ENCODE assay signal across 33 cellular contexts in genomic region chr1:231165371-231165770, GRCh38. TPM values are rescaled to one million over a fixed set of nuclear protein-coding genes. Genes with fewer than 3 reads are reported as not detected.
DNase-seq lines count a peak whose midpoint lies in the region; ATAC-seq and TF ChIP-seq lines count a peak whose summit lies in the region.
"Had no signal": no experiment of that assay in that cellular context is flagged by ENCODE, and none has a peak within 500 bp of the region (broad histone marks: within the 10 kb centered on the region; RNA-seq: fewer than 3 reads in every experiment).

No MANE protein-coding gene starts in this region.

- H3K36me3 ChIP-seq in neural cell (ENCODE audit: insufficient read depth, low read length) (no peaks in the 10 kb centered on the region), smooth muscle cell (ENCODE audit: low read depth) (no peaks in the 10 kb centered on the region)
- H3K36me3 ChIP-seq: HAP-1, uterus had no signal

- intact Hi-C loops in activated T-helper 1 cell treated with anti-CD3 and anti-CD28 coated beads, Interleukin-12 subunit alpha, Interleukin-12 subunit beta, Interleukin-2, Interleukin-4 antibody, amounts not matched to agents 30 ng/mL and 10 ng/mL and 1 ng/mL, durations not matched to agents 14 hours and 24 hours and 36 hours (cut with micrococcal nuclease), result loop anchor here (10.0 kb wide), 1 partner anchor 741 kb away; the partner anchor contains the start of gene PGBD5

- no peak overlapping the region for H2AFZ ChIP-seq in neural cell (ENCODE audit: low read depth, low read length)
- no peak overlapping the region for H2AFZ ChIP-seq in smooth muscle cell (ENCODE audit: low read depth)
- H2AFZ ChIP-seq: PC-9 had no signal

- no peak overlapping the region for H3K27ac Mint-ChIP-seq in activated T-helper 1 cell treated with anti-CD3 and anti-CD28 coated beads, Interleukin-12 subunit alpha, Interleukin-12 subunit beta, Interleukin-2, Interleukin-4 antibody, amounts not matched to agents 30 ng/mL and 10 ng/mL and 1 ng/mL, durations not matched to agents 14 hours and 24 hours and 36 hours
- H3K27ac Mint-ChIP-seq: activated naive CD4-positive, alpha-beta T cell treated with anti-CD3 and anti-CD28 coated beads, Interleukin-2, amount 10 ng/mL, durations not matched to agents 7 days and 5 days; activated T-cell treated with anti-CD3 and anti-CD28 coated beads, Interleukin-2, amount 50 U/mL, for 72 hours; natural killer cell; progenitor cell of endocrine pancreas; stimulated activated memory B cell treated with anti-CD40 and anti-IgM and Interleukin-4, amounts not matched to agents 10 μg/mL and 1 μg/mL and 100 μg/mL, for 72 hours had no signal

- TF ChIP-seq EP300 in neural cell (conservative IDR thresholded peaks at IDR 0.05; ENCODE audit: poor library complexity, severe bottlenecking), result no peak

- H3K27ac ChIP-seq in neural cell (ENCODE audit: low read length) (no peak overlapping the region), smooth muscle cell (ENCODE audit: low read depth) (no peak overlapping the region)
- H3K27ac ChIP-seq: C4-2B, PC-9, skin epidermis, uterus had no signal

- H3K4me2 ChIP-seq in neural cell (ENCODE audit: low read length), result peak overlapping the region; percentile 38
- H3K4me2 ChIP-seq in smooth muscle cell, result no peak overlapping the region
- H3K4me2 ChIP-seq: PC-9 had no signal

- H3K4me1 Mint-ChIP-seq in activated T-helper 1 cell treated with anti-CD3 and anti-CD28 coated beads, Interleukin-12 subunit alpha, Interleukin-12 subunit beta, Interleukin-2, Interleukin-4 antibody, amounts not matched to agents 30 ng/mL and 10 ng/mL and 1 ng/mL, durations not matched to agents 14 hours and 24 hours and 36 hours (ENCODE audit: low read depth), result no peaks in the 10 kb centered on the region
- H3K4me1 Mint-ChIP-seq: natural killer cell; stimulated activated memory B cell treated with anti-CD40 and anti-IgM and Interleukin-4, amounts not matched to agents 10 μg/mL and 1 μg/mL and 100 μg/mL, for 72 hours had no signal

- peak overlapping the region; percentile 96 for H3K4me3 ChIP-seq in neural cell (ENCODE audit: low read length)
- H3K4me3 ChIP-seq in smooth muscle cell, result no peak overlapping the region
- H3K4me3 ChIP-seq: HAP-1, PC-9, skin epidermis, uterus had no signal

- H3K27me3 ChIP-seq in neural cell (ENCODE audit: insufficient read depth, low read depth, low read length) (peaks cover 6% of the 10 kb centered on the region), smooth muscle cell (ENCODE audit: low read depth) (peaks cover 67% of the 10 kb centered on the region)

- DNase-seq in EL (peak; percentile 54), OCI-M1 (lab: John Stamatoyannopoulos, UW) (peak; percentile 29), dedifferentiated amniotic fluid mesenchymal stem cell (ENCODE audit: extremely low spot score) (peak; percentile 58), smooth muscle cell (lab: John Stamatoyannopoulos, UW; ENCODE audit: unreplicated experiment) (no peak), glomerular visceral epithelial cell (ENCODE audit: extremely low spot score) (no peak)
- DNase-seq in activated T-helper 1 cell treated with anti-CD3 and anti-CD28 coated beads, Interleukin-12 subunit alpha, Interleukin-12 subunit beta, Interleukin-2, Interleukin-4 antibody, amounts not matched to agents 30 ng/mL and 10 ng/mL and 1 ng/mL, durations not matched to agents 14 hours and 24 hours and 36 hours (ENCODE audit: low spot score), result no peak
- DNase-seq: activated naive CD4-positive, alpha-beta T cell treated with anti-CD3 and anti-CD28 coated beads, Interleukin-2, amount 10 ng/mL, durations not matched to agents 7 days and 5 days; activated T-cell treated with anti-CD3 and anti-CD28 coated beads, Interleukin-2, amount 50 U/mL, for 72 hours; anterior cingulate cortex; Calu3; cerebellar nuclear complex; effector memory CD4-positive, alpha-beta T cell; glutamatergic neuron; KBM-7; left ventricle myocardium superior; midbrain; MV-4-11; natural killer cell; NCI-H187; NCI-H2227 treated with DMSO at 0.1 percent for 48 hours; NCI-H774; PC-9; SIG-M5; stimulated activated CD4-positive, alpha-beta T cell treated with anti-CD3 and anti-CD28 coated beads, Interleukin-2, amount 100 ng/mL, for 24 hours; uterus had no signal

- H3F3A ChIP-seq in neural cell (ENCODE audit: insufficient read depth, low read length, poor library complexity, severe bottlenecking) (no peaks in the 10 kb centered on the region), smooth muscle cell (ENCODE audit: low read depth) (no peaks in the 10 kb centered on the region)

- H3K9me3 Mint-ChIP-seq in activated T-helper 1 cell treated with anti-CD3 and anti-CD28 coated beads, Interleukin-12 subunit alpha, Interleukin-12 subunit beta, Interleukin-2, Interleukin-4 antibody, amounts not matched to agents 30 ng/mL and 10 ng/mL and 1 ng/mL, durations not matched to agents 14 hours and 24 hours and 36 hours, result no peaks in the 10 kb centered on the region
- H3K9me3 Mint-ChIP-seq: activated naive CD4-positive, alpha-beta T cell treated with anti-CD3 and anti-CD28 coated beads, Interleukin-2, amount 10 ng/mL, durations not matched to agents 7 days and 5 days; activated T-cell treated with anti-CD3 and anti-CD28 coated beads, Interleukin-2, amount 50 U/mL, for 72 hours; natural killer cell; stimulated activated memory B cell treated with anti-CD40 and anti-IgM and Interleukin-4, amounts not matched to agents 10 μg/mL and 1 μg/mL and 100 μg/mL, for 72 hours had no signal

- no peaks in the 10 kb centered on the region for H3K36me3 Mint-ChIP-seq in activated T-helper 1 cell treated with anti-CD3 and anti-CD28 coated beads, Interleukin-12 subunit alpha, Interleukin-12 subunit beta, Interleukin-2, Interleukin-4 antibody, amounts not matched to agents 30 ng/mL and 10 ng/mL and 1 ng/mL, durations not matched to agents 14 hours and 24 hours and 36 hours (ENCODE audit: low read depth)
- H3K36me3 Mint-ChIP-seq: activated naive CD4-positive, alpha-beta T cell treated with anti-CD3 and anti-CD28 coated beads, Interleukin-2, amount 10 ng/mL, durations not matched to agents 7 days and 5 days; natural killer cell; stimulated activated memory B cell treated with anti-CD40 and anti-IgM and Interleukin-4, amounts not matched to agents 10 μg/mL and 1 μg/mL and 100 μg/mL, for 72 hours had no signal

- H3K4me3 Mint-ChIP-seq in activated T-helper 1 cell treated with anti-CD3 and anti-CD28 coated beads, Interleukin-12 subunit alpha, Interleukin-12 subunit beta, Interleukin-2, Interleukin-4 antibody, amounts not matched to agents 30 ng/mL and 10 ng/mL and 1 ng/mL, durations not matched to agents 14 hours and 24 hours and 36 hours, result no peak overlapping the region
- H3K4me3 Mint-ChIP-seq: activated naive CD4-positive, alpha-beta T cell treated with anti-CD3 and anti-CD28 coated beads, Interleukin-2, amount 10 ng/mL, durations not matched to agents 7 days and 5 days; activated T-cell treated with anti-CD3 and anti-CD28 coated beads, Interleukin-2, amount 50 U/mL, for 72 hours; natural killer cell; stimulated activated memory B cell treated with anti-CD40 and anti-IgM and Interleukin-4, amounts not matched to agents 10 μg/mL and 1 μg/mL and 100 μg/mL, for 72 hours had no signal

- H3K9ac ChIP-seq in neural cell (ENCODE audit: low read length) (no peak overlapping the region), smooth muscle cell (ENCODE audit: low read depth) (no peak overlapping the region)

- H4K20me1 ChIP-seq in neural cell (ENCODE audit: insufficient read depth), result no peaks in the 10 kb centered on the region
- H4K20me1 ChIP-seq in smooth muscle cell (ENCODE audit: low read depth), result no peaks in the 10 kb centered on the region

- ATAC-seq in GM18519 (IDR thresholded peaks at IDR 0.05; ENCODE audit: low FRiP score, unreplicated experiment), result no peak
- ATAC-seq: activated T-cell treated with anti-CD3 and anti-CD28 coated beads, Interleukin-2, amount 50 U/mL, for 72 hours; esophagus mucosa; left ventricle myocardium superior; natural killer cell; stimulated activated memory B cell treated with anti-CD40 and anti-IgM and Interleukin-4, amounts not matched to agents 10 μg/mL and 1 μg/mL and 100 μg/mL, for 72 hours had no signal

- H3K27me3 Mint-ChIP-seq in activated T-helper 1 cell treated with anti-CD3 and anti-CD28 coated beads, Interleukin-12 subunit alpha, Interleukin-12 subunit beta, Interleukin-2, Interleukin-4 antibody, amounts not matched to agents 30 ng/mL and 10 ng/mL and 1 ng/mL, durations not matched to agents 14 hours and 24 hours and 36 hours (ENCODE audit: insufficient read depth), result peaks cover 46% of the 10 kb centered on the region

- H3K9me3 ChIP-seq in neural cell (ENCODE audit: low read length) (no peaks in the 10 kb centered on the region), smooth muscle cell (replicated peaks; ENCODE audit: low read depth) (no peaks in the 10 kb centered on the region)
- H3K9me3 ChIP-seq: HAP-1, uterus had no signal

- 95% methylated on average over 1 of the region's 1 CpG for WGBS in smooth muscle cell (ENCODE audit: low lambda C conversion rate)

- H3K4me1 ChIP-seq in smooth muscle cell (ENCODE audit: low read depth), result peaks cover 18% of the 10 kb centered on the region
- H3K4me1 ChIP-seq: HAP-1 had no signal

- H3K9me2 ChIP-seq in neural cell (ENCODE audit: insufficient read depth, low read length), result no peaks in the 10 kb centered on the region

- TF ChIP-seq CTCF in neural cell (IDR thresholded peaks at IDR 0.05; ENCODE audit: poor library complexity, severe bottlenecking) (no peak), smooth muscle cell (IDR thresholded peaks at IDR 0.05; ENCODE audit: borderline replicate concordance, insufficient read depth, poor library complexity, severe bottlenecking) (no peak)

- TF ChIP-seq RAD21 in neural cell (conservative IDR thresholded peaks at IDR 0.05), result no peak

- H3K79me2 ChIP-seq in neural cell (replicated peaks; ENCODE audit: insufficient read depth, low read length) (peaks cover 35% of the 10 kb centered on the region), smooth muscle cell (ENCODE audit: low read depth) (no peaks in the 10 kb centered on the region)

TF ChIP-seq in neural cell, 6 proteins besides CTCF, POLR2A, EP300 and RAD21 (continues in another document):
- TF ChIP-seq EZH2 (IDR thresholded peaks at IDR 0.05; ENCODE audit: borderline replicate concordance, insufficient read depth, low read length, poor library complexity, severe bottlenecking), result no peak
- TF ChIP-seq SMC3 (conservative IDR thresholded peaks at IDR 0.05; ENCODE audit: poor library complexity), result no peak
- no peak for TF ChIP-seq POLR2AphosphoS5 (IDR thresholded peaks at IDR 0.05)

RNA-seq across cellular contexts. Expression of gene TRIM67, which starts 3.5 kb away (rescaled TPM):
- polyA plus RNA-seq in neural cell (8.0 and 8.2 TPM in 2 replicates), smooth muscle cell (0.13 and 0.25 TPM in 2 replicates)
- 21.2 and 27.7 TPM in 2 replicates for polyA minus RNA-seq in neural cell
- not detected in 2 replicates for total RNA-seq in activated T-helper 1 cell treated with anti-CD3 and anti-CD28 coated beads, Interleukin-12 subunit alpha, Interleukin-12 subunit beta, Interleukin-2, Interleukin-4 antibody, amounts not matched to agents 30 ng/mL and 10 ng/mL and 1 ng/mL, durations not matched to agents 14 hours and 24 hours and 36 hours
- total RNA-seq in smooth muscle cell, result 0.04 TPM in 1 of 2 replicates, not detected in the other
- total RNA-seq: esophagus mucosa, left ventricle myocardium superior, natural killer cell, PC-9 had no signal

Comparison
In these comparisons a context has a peak if more than half of its experiments do, and no peak if none do; other contexts are left out.
1. DNase-seq: peak in EL (single experiment), OCI-M1 (single experiment) and dedifferentiated amniotic fluid mesenchymal stem cell (single experiment); none in activated T-helper 1 cell treated with anti-CD3 and anti-CD28 coated beads, Interleukin-12 subunit alpha, Interleukin-12 subunit beta, Interleukin-2, Interleukin-4 antibody, amounts not matched to agents 30 ng/mL and 10 ng/mL and 1 ng/mL, durations not matched to agents 14 hours and 24 hours and 36 hours (single experiment), smooth muscle cell (single experiment) and glomerular visceral epithelial cell (single experiment).